12 cellular contexts compared by ENCODE assay signal in the genomic region with DNA sequence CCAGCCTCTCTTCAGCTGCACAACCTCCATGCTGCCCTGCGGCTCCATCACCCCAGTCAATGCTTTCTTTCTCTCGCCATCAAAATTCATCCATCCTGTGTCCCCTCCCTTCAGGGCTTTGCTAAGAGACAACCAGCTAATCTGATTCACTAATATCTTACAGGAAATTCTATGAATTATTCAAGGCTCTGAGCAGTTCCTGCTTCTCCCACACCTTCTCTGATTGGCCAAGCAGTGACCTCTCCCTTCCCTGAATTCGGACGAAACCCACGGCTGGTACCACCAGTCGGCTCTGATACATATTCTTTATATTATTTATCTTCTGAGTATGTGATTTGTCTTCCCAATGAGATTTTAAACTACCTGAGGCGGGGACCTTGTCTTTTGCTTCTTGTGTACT. TPM values are rescaled to one million over a fixed set of nuclear protein-coding genes. Genes with fewer than 3 reads are reported as not detected.
DNase-seq lines count a peak whose midpoint lies in the region; TF ChIP-seq lines count a peak whose summit lies in the region.
"Had no signal": no experiment of that assay in that cellular context is flagged by ENCODE, and none has a peak within 500 bp of the region (broad histone marks: within the 10 kb centered on the region; RNA-seq: fewer than 3 reads in every experiment).

No MANE protein-coding gene starts in this region.

- CTCF ChIA-PET in activated naive CD4-positive, alpha-beta T cell treated with anti-CD3 and anti-CD28 coated beads, Interleukin-2, amount 10 ng/mL, durations not matched to agents 7 days and 5 days (lab: Charles Lee), result no interaction called here

- H3F3A ChIP-seq in MM.1S (ENCODE audit: insufficient read depth, low read length), result peaks cover 5% of the 10 kb centered on the region; the same call in 1 of the 2 replicates

- H3K4me2 ChIP-seq in hepatocyte (peak overlapping the region; percentile 94), MM.1S (ENCODE audit: low read depth, low read length) (no peak overlapping the region)

- intact Hi-C loops in spleen (cut with DNase I; ENCODE audit: low total_unique reads), result no loop called here
- intact Hi-C loops in prostate gland (cut with DNase I), result no loop called here

- no peaks in the 10 kb centered on the region for H3K36me3 ChIP-seq in hepatocyte (replicated peaks; ENCODE audit: insufficient read depth, low read depth)
- H3K36me3 ChIP-seq in spleen, result peaks cover 0 to 12% (median 0%) of the 10 kb centered on the region in 6 donors
- H3K36me3 ChIP-seq in MM.1S (replicated peaks; ENCODE audit: insufficient read depth, low read length), result no peaks in the 10 kb centered on the region
- no peaks in the 10 kb centered on the region for H3K36me3 ChIP-seq in prostate gland

- H3K9me3 ChIP-seq in hepatocyte (ENCODE audit: low read depth), result no peaks in the 10 kb centered on the region
- H3K9me3 ChIP-seq in spleen, result no peaks in the 10 kb centered on the region
- H3K9me3 ChIP-seq in MM.1S (replicated peaks; ENCODE audit: insufficient read depth, low read length), result no peaks in the 10 kb centered on the region
- H3K9me3 ChIP-seq in prostate gland, result no peaks in the 10 kb centered on the region

- peaks cover 7% of the 10 kb centered on the region for H3K27me3 ChIP-seq in hepatocyte
- H3K27me3 ChIP-seq in spleen (replicated peaks in 1 of 7), result peaks cover 0 to 6% (median 0%) of the 10 kb centered on the region in 7 donors
- no peaks in the 10 kb centered on the region for H3K27me3 ChIP-seq in MM.1S (replicated peaks; ENCODE audit: insufficient read depth, low read length)
- H3K27me3 ChIP-seq in prostate gland (replicated peaks; ENCODE audit: insufficient read depth), result no peaks in the 10 kb centered on the region

- peak overlapping the region; percentile 12 for H3K27ac ChIP-seq in hepatocyte
- peak overlapping the region in 5 of 8 donors; percentile 26 to 79 (median 51) for H3K27ac ChIP-seq in spleen
- no peak overlapping the region for H3K27ac ChIP-seq in MM.1S (ENCODE audit: low read length)
- H3K27ac ChIP-seq in prostate gland, result no peak overlapping the region

- peaks cover 29% of the 10 kb centered on the region for H3K36me3 Mint-ChIP-seq in activated naive CD4-positive, alpha-beta T cell treated with anti-CD3 and anti-CD28 coated beads, Interleukin-2, amount 10 ng/mL, durations not matched to agents 7 days and 5 days
- H3K36me3 Mint-ChIP-seq in IgD-negative memory B cell, result peaks cover 7% of the 10 kb centered on the region

- in situ Hi-C loops in GM13976 (cut with MboI; ENCODE audit: low sequenced_read_pairs, unreplicated experiment), result no loop called here

- H3K4me3 Mint-ChIP-seq in activated naive CD4-positive, alpha-beta T cell treated with anti-CD3 and anti-CD28 coated beads, Interleukin-2, amount 10 ng/mL, durations not matched to agents 7 days and 5 days, result peak overlapping the region; percentile 8
- H3K4me3 Mint-ChIP-seq in IgD-negative memory B cell, result peak overlapping the region in 2 of 4 donors; percentile 37 to 58

- H3K9me3 Mint-ChIP-seq in activated naive CD4-positive, alpha-beta T cell treated with anti-CD3 and anti-CD28 coated beads, Interleukin-2, amount 10 ng/mL, durations not matched to agents 7 days and 5 days, result no peaks in the 10 kb centered on the region
- no peaks in the 10 kb centered on the region for H3K9me3 Mint-ChIP-seq in IgD-negative memory B cell

- H3K79me2 ChIP-seq in hepatocyte (peaks cover 31% of the 10 kb centered on the region), MM.1S (ENCODE audit: low read length) (peaks cover 91% of the 10 kb centered on the region)

- no peaks in the 10 kb centered on the region for H3K9me2 ChIP-seq in hepatocyte (replicated peaks; ENCODE audit: insufficient read depth)
- H3K9me2 ChIP-seq in MM.1S (replicated peaks; ENCODE audit: insufficient read depth, low read length), result no peaks in the 10 kb centered on the region

- H4K20me1 ChIP-seq in hepatocyte (ENCODE audit: insufficient read depth, poor library complexity, severe bottlenecking) (peaks cover 2% of the 10 kb centered on the region), MM.1S (ENCODE audit: insufficient read depth, low read length) (peaks cover 17% of the 10 kb centered on the region)

- H3K4me1 ChIP-seq in hepatocyte (ENCODE audit: insufficient read depth), result peaks cover 53% of the 10 kb centered on the region
- peaks cover 18 to 64% (median 35%) of the 10 kb centered on the region in 6 donors for H3K4me1 ChIP-seq in spleen
- H3K4me1 ChIP-seq in MM.1S (ENCODE audit: low read length), result peaks cover 10% of the 10 kb centered on the region
- no peaks in the 10 kb centered on the region for H3K4me1 ChIP-seq in prostate gland (replicated peaks)

- no peak for TF ChIP-seq CTCF in hepatocyte (IDR thresholded peaks at IDR 0.05; ENCODE audit: poor library complexity)
- no peak for TF ChIP-seq CTCF in spleen (IDR thresholded peaks at IDR 0.05 in 8 of 11, conservative IDR thresholded peaks at IDR 0.05 in 3 of 11)
- TF ChIP-seq CTCF in MM.1S (IDR thresholded peaks at IDR 0.05; ENCODE audit: low read length), result no peak
- no peak for TF ChIP-seq CTCF in GM13976 (IDR thresholded peaks at IDR 0.05; ENCODE audit: borderline replicate concordance, control extremely low read depth, extremely low read depth, insufficient read depth, missing control alignments)
- no peak for TF ChIP-seq CTCF in prostate gland (IDR thresholded peaks at IDR 0.05)

- DNase-seq in activated naive CD4-positive, alpha-beta T cell treated with anti-CD3 and anti-CD28 coated beads, Interleukin-2, amount 10 ng/mL, durations not matched to agents 7 days and 5 days, result no peak
- no peak for DNase-seq in activated naive CD4-positive, alpha-beta T cell (lab: John Stamatoyannopoulos, UW)
- DNase-seq in hepatocyte (ENCODE audit: low spot score) (no peak), spleen (no peak), MM.1S (no peak), GM13976 (ENCODE audit: low spot score) (no peak), prostate gland (ENCODE audit: low spot score) (no peak)
- DNase-seq: amygdala; NCI-H1105 treated with DMSO at 0.1 percent for 48 hours; stimulated activated CD4-positive, alpha-beta T cell treated with anti-CD3 and anti-CD28 coated beads, Interleukin-4, amount 100 ng/mL, for 4 hours; stimulated activated naive CD4-positive, alpha-beta T cell treated with Interleukin-2 at 50 U/mL for 16 hours had no signal

- H3K4me1 Mint-ChIP-seq in activated naive CD4-positive, alpha-beta T cell treated with anti-CD3 and anti-CD28 coated beads, Interleukin-2, amount 10 ng/mL, durations not matched to agents 7 days and 5 days, result peaks cover 79% of the 10 kb centered on the region
- H3K4me1 Mint-ChIP-seq in IgD-negative memory B cell, result peaks cover 36 to 42% (median 41%) of the 10 kb centered on the region in 3 donors

- H2AFZ ChIP-seq in hepatocyte (no peak overlapping the region), MM.1S (ENCODE audit: low read length) (no peak overlapping the region)

- TF ChIP-seq POLR2A in spleen (IDR thresholded peaks at IDR 0.05), result no peak
- no peak for TF ChIP-seq POLR2A in prostate gland (IDR thresholded peaks at IDR 0.05)

- H3K9ac ChIP-seq in MM.1S (ENCODE audit: low read length), result no peak overlapping the region

- no peaks in the 10 kb centered on the region for H3K27me3 Mint-ChIP-seq in activated naive CD4-positive, alpha-beta T cell treated with anti-CD3 and anti-CD28 coated beads, Interleukin-2, amount 10 ng/mL, durations not matched to agents 7 days and 5 days
- H3K27me3 Mint-ChIP-seq in IgD-negative memory B cell, result peaks cover 1% of the 10 kb centered on the region

- H3K27ac Mint-ChIP-seq in activated naive CD4-positive, alpha-beta T cell treated with anti-CD3 and anti-CD28 coated beads, Interleukin-2, amount 10 ng/mL, durations not matched to agents 7 days and 5 days, result peak overlapping the region; percentile 38
- H3K27ac Mint-ChIP-seq in IgD-negative memory B cell, result peak overlapping the region in 2 of 3 donors; percentile 22 to 85

- no peak overlapping the region for H3K4me3 ChIP-seq in hepatocyte
- H3K4me3 ChIP-seq in spleen, result peak overlapping the region in 1 of 8 donors; percentile 72
- no peak overlapping the region for H3K4me3 ChIP-seq in MM.1S (ENCODE audit: low read length)
- H3K4me3 ChIP-seq in prostate gland, result no peak overlapping the region

- WGBS in hepatocyte (ENCODE audit: low lambda C conversion rate, missing lambda C conversion rate), result 70% methylated on average over 7 of the region's 7 CpGs
- WGBS in spleen, 5 donors, result 66 to 80% (median 73%) methylated on average over 7 of the region's 7 CpGs
- WGBS in prostate gland, result 84% methylated on average over 7 of the region's 7 CpGs

RNA-seq across cellular contexts. Expression of gene ITPR3, which starts 13.9 kb away (rescaled TPM):
- polyA plus RNA-seq in IgD-negative memory B cell (6.7 TPM), hepatocyte (14.8 and 16.5 TPM in 2 replicates), spleen (10 to 100 TPM in 2 of 3 donors, 1 to 10 TPM in 1; 9.9 to 37.9 (median 20.0) TPM)
- total RNA-seq in hepatocyte (27.3 and 39.6 TPM in 2 replicates), spleen (10 to 100 TPM; 42.1 to 95.6 (median 68.1) TPM), prostate gland (10 to 100 TPM; 21.8 to 99.1 TPM)

RNA-seq across cellular contexts. Expression of gene BAK1, which starts 54.9 kb away (rescaled TPM):
- 40.6 TPM for polyA plus RNA-seq in IgD-negative memory B cell
- 18.6 and 24.0 TPM in 2 replicates for total RNA-seq in hepatocyte
- 23.6 and 33.1 TPM in 2 replicates for polyA plus RNA-seq in hepatocyte
- 10 to 100 TPM; 22.6 to 34.4 (median 28.3) TPM for total RNA-seq in spleen
- 10 to 100 TPM; 14.9 to 32.2 (median 20.6) TPM for polyA plus RNA-seq in spleen
- total RNA-seq in prostate gland, result 10 to 100 TPM in 1 of 2 donors, 1 to 10 TPM in 1; 6.2 to 13.6 TPM

Comparison
In these comparisons a context has a peak if more than half of its experiments do, and no peak if none do; other contexts are left out.
1. H3K27ac ChIP-seq: peak in hepatocyte (single experiment) and spleen (5 of 8); none in MM.1S (single experiment) and prostate gland (0 of 2).